In the genomic region with DNA sequence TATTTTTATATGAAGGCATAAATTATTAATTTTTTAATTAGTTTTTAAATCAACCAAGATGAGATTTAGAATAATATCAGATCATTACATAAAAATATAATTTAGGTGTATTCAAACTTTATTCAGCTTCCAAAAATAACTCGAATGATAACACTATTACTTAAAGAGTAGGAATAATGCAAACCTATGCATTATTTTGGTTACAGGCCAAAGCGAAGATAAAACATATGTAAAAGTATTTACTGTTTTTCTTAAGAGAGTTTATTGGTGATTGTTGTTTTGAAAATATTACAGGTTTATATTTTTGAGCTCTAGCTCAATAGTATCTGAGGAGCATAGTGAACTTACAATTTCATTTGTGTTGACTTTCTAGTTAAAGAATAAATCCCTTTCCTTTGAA, we compare ENCODE assay signal across 20 cellular contexts.
DNase-seq lines count a peak whose midpoint lies in the region; ATAC-seq, FAIRE-seq and TF ChIP-seq lines count a peak whose summit lies in the region.
"Had no signal": no experiment of that assay in that cellular context is flagged by ENCODE, and none has a peak within 500 bp of the region (broad histone marks: within the 10 kb centered on the region; RNA-seq: fewer than 3 reads in every experiment).

No MANE protein-coding gene starts in this region.

- H3K9me3 ChIP-seq in IMR-90 (ENCODE audit: control insufficient read depth, insufficient read depth, low read length), result no peaks in the 10 kb centered on the region
- H3K9me3 ChIP-seq in kidney (ENCODE audit: control insufficient read depth in 1 of 2, low read length in 2 of 2), result peaks cover 0 to 6% of the 10 kb centered on the region in 2 donors
- H3K9me3 ChIP-seq: A549, Caco-2, HAP-1 had no signal

- H3K56ac ChIP-seq in IMR-90 (ENCODE audit: extremely low read depth, insufficient read depth, low read length), result no peak overlapping the region

- H3K4me1 ChIP-seq in ACC112 (ENCODE audit: control insufficient read depth, insufficient read depth, low read length, unreplicated experiment), result peaks cover 39% of the 10 kb centered on the region
- peaks cover 9% of the 10 kb centered on the region for H3K4me1 ChIP-seq in IMR-90 (ENCODE audit: control insufficient read depth, insufficient read depth, low read length)
- H3K4me1 ChIP-seq in kidney (ENCODE audit: control insufficient read depth in 1 of 2, insufficient read depth in 1 of 2, low read depth in 1 of 2, low read length in 2 of 2), result peaks cover 9 to 16% of the 10 kb centered on the region in 2 donors
- H3K4me1 ChIP-seq: Caco-2 had no signal

- intact Hi-C loops in IMR-90 (cut with micrococcal nuclease) (no loop called here), kidney (cut with DNase I) (no loop called here), CD14-positive monocyte (cut with micrococcal nuclease) (no loop called here)

- no peaks in the 10 kb centered on the region for H3K27me3 ChIP-seq in ACC112 (ENCODE audit: insufficient read depth, low read length)
- H3K27me3 ChIP-seq in IMR-90 (ENCODE audit: control insufficient read depth, insufficient read depth, low read length), result no peaks in the 10 kb centered on the region

- no peaks in the 10 kb centered on the region for H3K27me3 Mint-ChIP-seq in activated naive CD4-positive, alpha-beta T cell treated with anti-CD3 and anti-CD28 coated beads, Interleukin-2, amount 10 ng/mL, durations not matched to agents 7 days and 5 days
- peaks cover 0 to 1% (median 0%) of the 10 kb centered on the region in 3 donors for H3K27me3 Mint-ChIP-seq in CD14-positive monocyte (ENCODE audit: low read depth in 3 of 3)
- H3K27me3 Mint-ChIP-seq: CD4-positive, CD25-positive, alpha-beta regulatory T cell had no signal

- WGBS in IMR-90 (ENCODE audit: extremely low coverage in 2 of 2, insufficient read length in 1 of 2), 2 experiments, result no CpG with 5 or more reads among the region's 2 CpGs

- H3K9me1 ChIP-seq in IMR-90 (ENCODE audit: insufficient read depth, low read length), result no peaks in the 10 kb centered on the region

- H3K27ac Mint-ChIP-seq in activated naive CD4-positive, alpha-beta T cell treated with anti-CD3 and anti-CD28 coated beads, Interleukin-2, amount 10 ng/mL, durations not matched to agents 7 days and 5 days, result no peak overlapping the region
- H3K27ac Mint-ChIP-seq in CD14-positive monocyte, result no peak overlapping the region
- H3K27ac Mint-ChIP-seq: CD4-positive, CD25-positive, alpha-beta regulatory T cell; CD8-positive, alpha-beta T cell had no signal

- no peak for TF ChIP-seq POLR2A in IMR-90 (IDR thresholded peaks at IDR 0.05; ENCODE audit: low read depth, low read length)

- no peak overlapping the region for H2AK5ac ChIP-seq in IMR-90 (ENCODE audit: low read depth, low read length)

- H4K20me1 ChIP-seq in IMR-90 (ENCODE audit: insufficient read depth, low read length), result no peaks in the 10 kb centered on the region

- no peak for TF ChIP-seq RAD21 in IMR-90 (IDR thresholded peaks at IDR 0.05; ENCODE audit: low read length)

- no peak overlapping the region for H3K4me3 ChIP-seq in ACC112 (ENCODE audit: low read depth, low read length)
- no peak overlapping the region for H3K4me3 ChIP-seq in IMR-90 (ENCODE audit: insufficient read depth, low read depth, low read length)
- H3K4me3 ChIP-seq in kidney (ENCODE audit: low read length in 2 of 2), result no peak overlapping the region
- H3K4me3 ChIP-seq in coronary artery, result no peak overlapping the region
- H3K4me3 ChIP-seq: A549, HAP-1 had no signal

- no peak overlapping the region for H3K4me3 Mint-ChIP-seq in activated naive CD4-positive, alpha-beta T cell treated with anti-CD3 and anti-CD28 coated beads, Interleukin-2, amount 10 ng/mL, durations not matched to agents 7 days and 5 days
- no peak overlapping the region for H3K4me3 Mint-ChIP-seq in CD14-positive monocyte
- H3K4me3 Mint-ChIP-seq: CD4-positive, CD25-positive, alpha-beta regulatory T cell; CD8-positive, alpha-beta T cell had no signal

- no peak overlapping the region for H3K9ac ChIP-seq in IMR-90 (ENCODE audit: low read depth, low read length)
- H3K9ac ChIP-seq in kidney (ENCODE audit: low read length in 2 of 2), result no peak overlapping the region

- no TSS peak for BruUV-seq in IMR-90 (replicated peaks; lab: Mats Ljungman, UMichigan)

- H3K79me1 ChIP-seq in IMR-90 (ENCODE audit: low read depth in 1 of 2, low read length in 2 of 2), result peaks cover 6 to 33% of the 10 kb centered on the region in 2 experiments; a peak in 2 of 4 replicates

- no peaks in the 10 kb centered on the region for H3K36me3 Mint-ChIP-seq in activated naive CD4-positive, alpha-beta T cell treated with anti-CD3 and anti-CD28 coated beads, Interleukin-2, amount 10 ng/mL, durations not matched to agents 7 days and 5 days
- peaks cover 0 to 2% of the 10 kb centered on the region in 2 donors for H3K36me3 Mint-ChIP-seq in CD14-positive monocyte
- H3K36me3 Mint-ChIP-seq: CD4-positive, CD25-positive, alpha-beta regulatory T cell; CD8-positive, alpha-beta T cell had no signal

- H2AFZ ChIP-seq in ACC112 (ENCODE audit: low read length, unreplicated experiment) (no peak overlapping the region), IMR-90 (replicated peaks; ENCODE audit: low read length, poor library complexity) (no peak overlapping the region)

- no peak overlapping the region for H2BK20ac ChIP-seq in IMR-90 (ENCODE audit: low read depth, low read length)

- dilution Hi-C loops in IMR-90 (cut with HindIII; ENCODE audit: low sequenced_read_pairs, unreplicated experiment), result no loop called here

- TF ChIP-seq CTCF in IMR-90 (conservative IDR thresholded peaks at IDR 0.05; ENCODE audit: low read depth, low read length) (no peak), kidney (IDR thresholded peaks at IDR 0.05; ENCODE audit: borderline replicate concordance, extremely low read depth, insufficient read depth) (no peak), coronary artery (IDR thresholded peaks at IDR 0.05) (no peak), CD14-positive monocyte (IDR thresholded peaks at IDR 0.05) (no peak)

- H2AK9ac ChIP-seq in IMR-90 (replicated peaks; ENCODE audit: low read depth, low read length, poor library complexity), result no peak overlapping the region

- H3K36me3 ChIP-seq in ACC112 (ENCODE audit: insufficient read depth, low read length) (peaks cover 11% of the 10 kb centered on the region), IMR-90 (ENCODE audit: control insufficient read depth, insufficient read depth, low read length) (no peaks in the 10 kb centered on the region; the same call in 1 of the 2 replicates), kidney (ENCODE audit: control insufficient read depth in 1 of 2, insufficient read depth in 2 of 2, low read length in 2 of 2) (no peaks in the 10 kb centered on the region)
- H3K36me3 ChIP-seq: HAP-1 had no signal

- peaks cover 3% of the 10 kb centered on the region for H3K9me3 Mint-ChIP-seq in activated naive CD4-positive, alpha-beta T cell treated with anti-CD3 and anti-CD28 coated beads, Interleukin-2, amount 10 ng/mL, durations not matched to agents 7 days and 5 days
- H3K9me3 Mint-ChIP-seq in CD14-positive monocyte, result peaks cover 0 to 3% (median 0%) of the 10 kb centered on the region in 7 donors

- in situ Hi-C loops in IMR-90 (cut with MboI; ENCODE audit: low sequenced_read_pairs), result no loop called here

- no peak overlapping the region for H3K23ac ChIP-seq in IMR-90 (ENCODE audit: low read depth, low read length)

- no peak overlapping the region for H3K4ac ChIP-seq in IMR-90 (ENCODE audit: low read depth, low read length)

- H3K27ac ChIP-seq in ACC112 (ENCODE audit: low read depth, low read length) (peak overlapping the region; percentile 17), IMR-90 (ENCODE audit: insufficient read depth, low read length) (no peak overlapping the region), kidney (ENCODE audit: low read depth in 2 of 2, low read length in 2 of 2) (no peak overlapping the region), coronary artery (no peak overlapping the region)
- H3K27ac ChIP-seq: A549 had no signal

- no peak overlapping the region for H3K4me2 ChIP-seq in IMR-90 (ENCODE audit: low read depth, low read length)
- H3K4me2 ChIP-seq: A549 had no signal

- DNase-seq in IMR-90 (no peak), RCC 7860 (ENCODE audit: low spot score) (no peak), kidney (no peak), NCI-H2081 (lab: John Stamatoyannopoulos, UW) (no peak), coronary artery (ENCODE audit: low spot score) (no peak), CD14-positive monocyte (ENCODE audit: low spot score) (no peak)
- DNase-seq in activated naive CD4-positive, alpha-beta T cell treated with anti-CD3 and anti-CD28 coated beads, Interleukin-2, amount 10 ng/mL, durations not matched to agents 7 days and 5 days, result no peak
- DNase-seq: 8988T; C1 segment of cervical spinal cord; Caco-2; CD4-positive, CD25-positive, alpha-beta regulatory T cell; CD8-positive, alpha-beta T cell; DMS153; DND-41; GOT3 had no signal

- H2BK120ac ChIP-seq in IMR-90 (ENCODE audit: low read depth, low read length), result no peak overlapping the region

- FAIRE-seq in RCC 7860 (lab: Jason Lieb, UNC) (peak; percentile 5), kidney (lab: Jason Lieb, UNC) (peak; percentile 15)
- FAIRE-seq: A549, GM12892, H54 had no signal

- H2BK5ac ChIP-seq in IMR-90 (ENCODE audit: low read depth, low read length, poor library complexity, severe bottlenecking), result no peak overlapping the region

- peaks cover 62% of the 10 kb centered on the region for H3K79me2 ChIP-seq in ACC112 (ENCODE audit: control insufficient read depth, insufficient read depth, low read length, unreplicated experiment)

- no peak for ATAC-seq in IMR-90 (ENCODE audit: low read depth)
- ATAC-seq: A549; CD8-positive, alpha-beta T cell had no signal

- no peak overlapping the region for H4K8ac ChIP-seq in IMR-90 (ENCODE audit: low read depth in 2 of 2, low read length in 2 of 2)

- POLR2A ChIA-PET in IMR-90 (lab: Charles Lee; ENCODE audit: unreplicated experiment), result no interaction called here

- H3K14ac ChIP-seq in IMR-90 (replicated peaks; ENCODE audit: low read depth, low read length), result no peak overlapping the region

- no peaks in the 10 kb centered on the region for H3K4me1 Mint-ChIP-seq in activated naive CD4-positive, alpha-beta T cell treated with anti-CD3 and anti-CD28 coated beads, Interleukin-2, amount 10 ng/mL, durations not matched to agents 7 days and 5 days
- peaks cover 21% of the 10 kb centered on the region for H3K4me1 Mint-ChIP-seq in CD14-positive monocyte

- CTCF ChIA-PET in IMR-90 (lab: Yijun Ruan, JAX), result no interaction called here
- CTCF ChIA-PET in activated naive CD4-positive, alpha-beta T cell treated with anti-CD3 and anti-CD28 coated beads, Interleukin-2, amount 10 ng/mL, durations not matched to agents 7 days and 5 days (lab: Charles Lee), result no interaction called here

- H2BK15ac ChIP-seq in IMR-90 (ENCODE audit: low read depth, low read length), result no peak overlapping the region

- H4K5ac ChIP-seq in IMR-90 (ENCODE audit: low read depth, low read length), result no peak overlapping the region

- H4K91ac ChIP-seq in IMR-90 (ENCODE audit: insufficient read depth, low read depth, low read length), result no peak overlapping the region

- no peak overlapping the region for H3K18ac ChIP-seq in IMR-90 (ENCODE audit: low read depth, low read length)

TF ChIP-seq in IMR-90, 13 proteins besides CTCF, POLR2A, EP300 and RAD21 (continues in another document):
- no peak for TF ChIP-seq FOS (IDR thresholded peaks at IDR 0.05; ENCODE audit: low read depth, low read length)
- TF ChIP-seq MXI1 (IDR thresholded peaks at IDR 0.05; ENCODE audit: borderline replicate concordance, low read depth, low read length), result no peak
- peak; percentile 61 for TF ChIP-seq MAFK (IDR thresholded peaks at IDR 0.05; ENCODE audit: low read depth, low read length)
